9 cellular contexts compared by ENCODE assay signal in genomic region chr12:62866451-62867082, GRCh38.
DNase-seq lines count a peak whose midpoint lies in the region; ATAC-seq and TF ChIP-seq lines count a peak whose summit lies in the region.
"Had no signal": no experiment of that assay in that cellular context is flagged by ENCODE, and none has a peak within 500 bp of the region (broad histone marks: within the 10 kb centered on the region; RNA-seq: fewer than 3 reads in every experiment).

No MANE protein-coding gene starts in this region.

- H3K27ac Mint-ChIP-seq in type B pancreatic cell: peak overlapping the region; percentile 95

- peaks cover 35% of the 10 kb centered on the region for H3K4me1 Mint-ChIP-seq in type B pancreatic cell (ENCODE audit: unreplicated experiment)
- no peaks in the 10 kb centered on the region for H3K4me1 Mint-ChIP-seq in activated T-cell treated with anti-CD3 and anti-CD28 coated beads, Interleukin-2, amount 50 U/mL, for 4 hours (ENCODE audit: low read depth)
- H3K4me1 Mint-ChIP-seq: neural crest cell had no signal

- peaks cover 5% of the 10 kb centered on the region for H3K36me3 Mint-ChIP-seq in type B pancreatic cell
- no peaks in the 10 kb centered on the region for H3K36me3 Mint-ChIP-seq in activated T-cell treated with anti-CD3 and anti-CD28 coated beads, Interleukin-2, amount 50 U/mL, for 4 hours (ENCODE audit: insufficient read depth)

- no peak for ATAC-seq in activated T-cell treated with anti-CD3 and anti-CD28 coated beads, Interleukin-2, amount 50 U/mL, for 4 hours

- no peaks in the 10 kb centered on the region for H3K36me3 ChIP-seq in iPS DF 6.9 (ENCODE audit: control insufficient read depth, insufficient read depth, low read length)

- H3K27me3 Mint-ChIP-seq in type B pancreatic cell: no peaks in the 10 kb centered on the region
- peaks cover 9% of the 10 kb centered on the region for H3K27me3 Mint-ChIP-seq in activated T-cell treated with anti-CD3 and anti-CD28 coated beads, Interleukin-2, amount 50 U/mL, for 4 hours (ENCODE audit: low read depth)

- no peak overlapping the region for H3K4me3 ChIP-seq in iPS DF 6.9 (ENCODE audit: low read length)

- no CpG with 5 or more reads among the region's 4 CpGs for WGBS in iPS DF 6.9 (ENCODE audit: insufficient coverage, insufficient read length)

- peaks cover 4% of the 10 kb centered on the region for H3K9me3 Mint-ChIP-seq in type B pancreatic cell
- H3K9me3 Mint-ChIP-seq in activated T-cell treated with anti-CD3 and anti-CD28 coated beads, Interleukin-2, amount 50 U/mL, for 4 hours: no peaks in the 10 kb centered on the region

- no peaks in the 10 kb centered on the region for H3K9me3 ChIP-seq in iPS DF 6.9 (ENCODE audit: control insufficient read depth, insufficient read depth, low read length)

- DNase-seq in HS-27A (ENCODE audit: low read depth) (peak; percentile 92), astrocyte of the hippocampus (ENCODE audit: low read depth, low spot score) (peak; percentile 87), iPS DF 6.9 (ENCODE audit: low read depth, low spot score) (peak; percentile 16), type B pancreatic cell (ENCODE audit: extremely low spot score, unreplicated experiment) (no peak), NCI-H1048 (lab: John Stamatoyannopoulos, UW) (no peak), NCI-H1694 (lab: John Stamatoyannopoulos, UW) (no peak)
- no peak for DNase-seq in activated T-cell treated with anti-CD3 and anti-CD28 coated beads, Interleukin-2, amount 50 U/mL, for 4 hours
- DNase-seq: RPMI8226 had no signal

- no peak for TF ChIP-seq CTCF in type B pancreatic cell (conservative IDR thresholded peaks at IDR 0.05)

- peaks cover 9% of the 10 kb centered on the region for H3K4me1 ChIP-seq in iPS DF 6.9 (ENCODE audit: control insufficient read depth, insufficient read depth, low read length)

- H3K27me3 ChIP-seq in iPS DF 6.9 (ENCODE audit: control insufficient read depth, insufficient read depth, low read length): no peaks in the 10 kb centered on the region

- peak overlapping the region; percentile 72 for H3K4me3 Mint-ChIP-seq in type B pancreatic cell
- no peak overlapping the region for H3K4me3 Mint-ChIP-seq in activated T-cell treated with anti-CD3 and anti-CD28 coated beads, Interleukin-2, amount 50 U/mL, for 4 hours
- H3K4me3 Mint-ChIP-seq: neural crest cell had no signal

- no peak overlapping the region for H3K27ac ChIP-seq in iPS DF 6.9 (ENCODE audit: low read length)

Comparison
In these comparisons a context has a peak if more than half of its experiments do, and no peak if none do; other contexts are left out.
1. DNase-seq: peak in HS-27A (single experiment), astrocyte of the hippocampus (single experiment) and iPS DF 6.9 (single experiment); none in type B pancreatic cell (single experiment), activated T-cell treated with anti-CD3 and anti-CD28 coated beads, Interleukin-2, amount 50 U/mL, for 4 hours (single experiment), NCI-H1048 (single experiment) and NCI-H1694 (single experiment).